In the genomic region with DNA sequence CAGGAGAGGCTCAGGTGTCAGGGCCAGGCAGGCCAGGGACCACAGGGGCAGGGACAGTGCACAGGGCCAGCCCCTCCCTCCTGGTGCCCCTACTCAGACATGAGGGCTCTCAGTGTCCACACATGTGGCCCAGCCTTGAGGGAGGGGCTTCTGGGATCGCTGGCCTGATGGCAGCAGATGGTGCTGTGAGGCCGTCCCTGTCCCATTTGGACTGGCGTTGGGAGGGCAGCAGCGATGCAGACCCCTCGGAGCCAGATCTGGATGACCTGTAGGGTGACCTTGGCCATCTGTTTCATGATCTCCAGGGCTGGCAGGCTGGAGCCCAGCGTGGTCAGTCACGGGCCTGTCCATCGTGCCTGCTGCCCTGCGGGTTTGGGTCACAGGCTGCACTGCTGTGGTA, we compare ENCODE assay signal across 16 cellular contexts.
DNase-seq lines count a peak whose midpoint lies in the region; ATAC-seq and TF ChIP-seq lines count a peak whose summit lies in the region.
"Had no signal": no experiment of that assay in that cellular context is flagged by ENCODE, and none has a peak within 500 bp of the region (broad histone marks: within the 10 kb centered on the region; RNA-seq: fewer than 3 reads in every experiment).

No MANE protein-coding gene starts in this region.

- no peaks in the 10 kb centered on the region for H3K9me3 Mint-ChIP-seq in memory B cell
- H3K9me3 Mint-ChIP-seq in stimulated activated naive B cell treated with anti-CD40 and anti-IgM and Interleukin-4, amounts not matched to agents 10 μg/mL and 1 μg/mL and 100 μg/mL, for 72 hours: no peaks in the 10 kb centered on the region
- H3K9me3 Mint-ChIP-seq in activated T-cell treated with anti-CD3 and anti-CD28 coated beads, Interleukin-2, amount 50 U/mL, for 72 hours: no peaks in the 10 kb centered on the region
- H3K9me3 Mint-ChIP-seq: CD8-positive, alpha-beta T cell had no signal

- H3K27ac ChIP-seq in SK-N-SH (ENCODE audit: low read depth in 2 of 2, low read length in 1 of 2): peak overlapping the region in 1 of 2 experiments; percentile 72; a peak in 2 of 4 replicates
- H3K27ac ChIP-seq: 22Rv1; A549; BLaER1 treated with 17β-estradiol and CSF1 and Interleukin-3, amounts not matched to agents 10 nM and 100 nM had no signal

- H3K27ac Mint-ChIP-seq in memory B cell: no peak overlapping the region
- H3K27ac Mint-ChIP-seq in stimulated activated naive B cell treated with anti-CD40 and anti-IgM and Interleukin-4, amounts not matched to agents 10 μg/mL and 1 μg/mL and 100 μg/mL, for 72 hours: peak overlapping the region; percentile 9
- H3K27ac Mint-ChIP-seq in activated T-cell treated with anti-CD3 and anti-CD28 coated beads, Interleukin-2, amount 50 U/mL, for 72 hours: no peak overlapping the region
- H3K27ac Mint-ChIP-seq: CD8-positive, alpha-beta T cell had no signal

- H3K9me2 ChIP-seq in SK-N-SH (no peaks in the 10 kb centered on the region), Loucy (replicated peaks; ENCODE audit: low read depth, low read length) (no peaks in the 10 kb centered on the region)

- no peaks in the 10 kb centered on the region for H3K9me3 ChIP-seq in SK-N-SH
- H3K9me3 ChIP-seq in Loucy (ENCODE audit: insufficient read depth, low read depth, low read length): no peaks in the 10 kb centered on the region
- H3K9me3 ChIP-seq: A549; BLaER1 treated with 17β-estradiol and CSF1 and Interleukin-3, amounts not matched to agents 10 nM and 100 nM; HAP-1 had no signal

- no peak overlapping the region for H3K4me2 ChIP-seq in SK-N-SH
- peak overlapping the region; percentile 46 for H3K4me2 ChIP-seq in Loucy (ENCODE audit: low read depth, low read length, poor library complexity, severe bottlenecking)
- H3K4me2 ChIP-seq: A549; BLaER1 treated with 17β-estradiol and CSF1 and Interleukin-3, amounts not matched to agents 10 nM and 100 nM had no signal

- H3K9ac ChIP-seq in SK-N-SH (no peak overlapping the region), Loucy (ENCODE audit: low read depth, low read length, poor library complexity, severe bottlenecking) (peak overlapping the region; percentile 7)
- H3K9ac ChIP-seq: BLaER1 treated with 17β-estradiol and CSF1 and Interleukin-3, amounts not matched to agents 10 nM and 100 nM had no signal

- peaks cover 3% of the 10 kb centered on the region for H3K36me3 Mint-ChIP-seq in memory B cell
- peaks cover 10 to 15% of the 10 kb centered on the region in 2 donors for H3K36me3 Mint-ChIP-seq in stimulated activated naive B cell treated with anti-CD40 and anti-IgM and Interleukin-4, amounts not matched to agents 10 μg/mL and 1 μg/mL and 100 μg/mL, for 72 hours
- H3K36me3 Mint-ChIP-seq in activated T-cell treated with anti-CD3 and anti-CD28 coated beads, Interleukin-2, amount 50 U/mL, for 72 hours (ENCODE audit: insufficient read depth in 2 of 2): no peaks in the 10 kb centered on the region
- H3K36me3 Mint-ChIP-seq: CD8-positive, alpha-beta T cell had no signal

- TF ChIP-seq CTCF in SK-N-SH (IDR thresholded peaks at IDR 0.05): no peak
- TF ChIP-seq CTCF in Loucy (conservative IDR thresholded peaks at IDR 0.05; ENCODE audit: low read length): no peak

- TF ChIP-seq RAD21 in SK-N-SH (IDR thresholded peaks at IDR 0.05; ENCODE audit: low read length): no peak; the same call in 1 of the 2 replicates

- H3K79me2 ChIP-seq in SK-N-SH (ENCODE audit: insufficient read depth) (no peaks in the 10 kb centered on the region), Loucy (ENCODE audit: insufficient read depth, low read length) (peaks cover 92% of the 10 kb centered on the region)

- no peaks in the 10 kb centered on the region for H3K36me3 ChIP-seq in SK-N-SH (replicated peaks in 1 of 2; ENCODE audit: control insufficient read depth in 1 of 2, insufficient read depth in 2 of 2, low read length in 1 of 2)
- H3K36me3 ChIP-seq in Loucy (ENCODE audit: insufficient read depth, low read length): no peaks in the 10 kb centered on the region
- H3K36me3 ChIP-seq: BLaER1 treated with 17β-estradiol and CSF1 and Interleukin-3, amounts not matched to agents 10 nM and 100 nM; HAP-1 had no signal

- ATAC-seq in SK-N-SH treated with all-trans-retinoic acid at 6 μM for 48 hours (no peak), memory B cell (ENCODE audit: low read depth) (no peak)
- no peak for ATAC-seq in stimulated activated naive B cell treated with anti-CD40 and anti-IgM and Interleukin-4, amounts not matched to agents 10 μg/mL and 1 μg/mL and 100 μg/mL, for 72 hours (replicated peaks)
- no peak for ATAC-seq in activated T-cell treated with anti-CD3 and anti-CD28 coated beads, Interleukin-2, amount 50 U/mL, for 72 hours (replicated peaks in 1 of 2)
- ATAC-seq: A549; CD8-positive, alpha-beta T cell had no signal

- POLR2A ChIA-PET in SK-N-SH (lab: Yijun Ruan, JAX): no interaction called here

- H3K4me3 ChIP-seq in SK-N-SH (ENCODE audit: low read depth in 2 of 2, low read length in 1 of 2) (no peak overlapping the region), Loucy (ENCODE audit: low read length, poor library complexity, severe bottlenecking) (peak overlapping the region; percentile 17)
- H3K4me3 ChIP-seq: A549; BLaER1 treated with 17β-estradiol and CSF1 and Interleukin-3, amounts not matched to agents 10 nM and 100 nM; HAP-1 had no signal

- CTCF ChIA-PET in SK-N-SH (lab: Yijun Ruan, JAX): no interaction called here

- H2AFZ ChIP-seq in SK-N-SH (ENCODE audit: low read depth) (no peak overlapping the region), Loucy (ENCODE audit: low read length) (no peak overlapping the region)

- H3K27me3 Mint-ChIP-seq in memory B cell: no peaks in the 10 kb centered on the region
- no peaks in the 10 kb centered on the region for H3K27me3 Mint-ChIP-seq in stimulated activated naive B cell treated with anti-CD40 and anti-IgM and Interleukin-4, amounts not matched to agents 10 μg/mL and 1 μg/mL and 100 μg/mL, for 72 hours
- H3K27me3 Mint-ChIP-seq in activated T-cell treated with anti-CD3 and anti-CD28 coated beads, Interleukin-2, amount 50 U/mL, for 72 hours (ENCODE audit: low read depth): peaks cover 8% of the 10 kb centered on the region

- H3K4me1 ChIP-seq in SK-N-SH (ENCODE audit: control insufficient read depth in 1 of 2, insufficient read depth in 2 of 2, low read depth in 1 of 2, low read length in 1 of 2) (peaks cover 0 to 73% of the 10 kb centered on the region in 2 experiments; a peak in 1 of 4 replicates), Loucy (ENCODE audit: insufficient read depth, low read length, poor library complexity, severe bottlenecking) (peaks cover 35% of the 10 kb centered on the region)
- H3K4me1 ChIP-seq: A549; BLaER1 treated with 17β-estradiol and CSF1 and Interleukin-3, amounts not matched to agents 10 nM and 100 nM; HAP-1 had no signal

- 48% methylated on average over 4 of the region's 9 CpGs for WGBS in SK-N-SH (ENCODE audit: low lambda C conversion rate)

- peaks cover 8% of the 10 kb centered on the region for H3K4me1 Mint-ChIP-seq in memory B cell
- H3K4me1 Mint-ChIP-seq in stimulated activated naive B cell treated with anti-CD40 and anti-IgM and Interleukin-4, amounts not matched to agents 10 μg/mL and 1 μg/mL and 100 μg/mL, for 72 hours: peaks cover 5 to 25% of the 10 kb centered on the region in 2 donors
- no peaks in the 10 kb centered on the region for H3K4me1 Mint-ChIP-seq in activated T-cell treated with anti-CD3 and anti-CD28 coated beads, Interleukin-2, amount 50 U/mL, for 72 hours (ENCODE audit: low read depth)

- TF ChIP-seq EP300 in SK-N-SH (IDR thresholded peaks at IDR 0.05; ENCODE audit: borderline replicate concordance in 1 of 2, low read depth in 1 of 2, low read length in 1 of 2): peak in 1 of 2 experiments; percentile 13; a peak in 1 of 4 replicates

- H3K27me3 ChIP-seq in SK-N-SH (ENCODE audit: insufficient read depth): no peaks in the 10 kb centered on the region
- no peaks in the 10 kb centered on the region for H3K27me3 ChIP-seq in Loucy (ENCODE audit: insufficient read depth, low read length, poor library complexity, severe bottlenecking)
- H3K27me3 ChIP-seq: BLaER1 treated with 17β-estradiol and CSF1 and Interleukin-3, amounts not matched to agents 10 nM and 100 nM had no signal

- DNase-seq in SK-N-SH: peak; percentile 70
- no peak for DNase-seq in memory B cell (ENCODE audit: low spot score in 2 of 2)
- no peak for DNase-seq in stimulated activated naive B cell treated with anti-CD40 and anti-IgM and Interleukin-4, amounts not matched to agents 10 μg/mL and 1 μg/mL and 100 μg/mL, for 72 hours
- no peak for DNase-seq in anterior cingulate cortex (lab: John Stamatoyannopoulos, UW)
- no peak for DNase-seq in activated T-cell treated with anti-CD3 and anti-CD28 coated beads, Interleukin-2, amount 50 U/mL, for 72 hours
- DNase-seq in NCI-H2107 (lab: John Stamatoyannopoulos, UW): no peak
- DNase-seq: Calu3; CD8-positive, alpha-beta T cell; DMS79 treated with DMSO at 0.1 percent for 48 hours; GF-D8 had no signal

- H4K20me1 ChIP-seq in SK-N-SH (ENCODE audit: insufficient read depth): no peaks in the 10 kb centered on the region
- no peaks in the 10 kb centered on the region for H4K20me1 ChIP-seq in Loucy (ENCODE audit: insufficient read depth, low read length, poor library complexity, severe bottlenecking)
- H4K20me1 ChIP-seq: BLaER1 treated with 17β-estradiol and CSF1 and Interleukin-3, amounts not matched to agents 10 nM and 100 nM had no signal

- H3K4me3 Mint-ChIP-seq in memory B cell: peak overlapping the region; percentile 44
- H3K4me3 Mint-ChIP-seq in stimulated activated naive B cell treated with anti-CD40 and anti-IgM and Interleukin-4, amounts not matched to agents 10 μg/mL and 1 μg/mL and 100 μg/mL, for 72 hours: peak overlapping the region in 1 of 2 donors; percentile 32
- H3K4me3 Mint-ChIP-seq in activated T-cell treated with anti-CD3 and anti-CD28 coated beads, Interleukin-2, amount 50 U/mL, for 72 hours: no peak overlapping the region
- H3K4me3 Mint-ChIP-seq: CD8-positive, alpha-beta T cell had no signal

- H3F3A ChIP-seq in SK-N-SH (replicated peaks; ENCODE audit: insufficient read depth) (no peaks in the 10 kb centered on the region), Loucy (ENCODE audit: low read depth) (no peaks in the 10 kb centered on the region)

TF ChIP-seq in SK-N-SH, 30 proteins besides CTCF, POLR2A, EP300 and RAD21:
- TF ChIP-seq RCOR1 (IDR thresholded peaks at IDR 0.05; ENCODE audit: low read length) (no peak), FOXM1 (IDR thresholded peaks at IDR 0.05; ENCODE audit: low read depth) (no peak), FOXJ3 (CRISPR knock-in tag; IDR thresholded peaks at IDR 0.05) (0 out of 2 replicates have a peak, but pooled peaks have one; percentile 13), JUND (IDR thresholded peaks at IDR 0.05) (no peak), MEF2A (IDR thresholded peaks at IDR 0.05; ENCODE audit: borderline replicate concordance, low read depth) (no peak)

TF ChIP-seq in SK-N-SH treated with all-trans-retinoic acid at 6 μM for 48 hours, 23 proteins besides CTCF, POLR2A, EP300 and RAD21 (continues in another document):
- TF ChIP-seq ZC3H10 (CRISPR knock-in tag; IDR thresholded peaks at IDR 0.05) (no peak), BACH2 (CRISPR knock-in tag; IDR thresholded peaks at IDR 0.05; ENCODE audit: borderline replicate concordance) (no peak), CSDC2 (CRISPR knock-in tag; IDR thresholded peaks at IDR 0.05) (no peak), OSR1 (CRISPR knock-in tag; IDR thresholded peaks at IDR 0.05) (no peak)
